In genomic region chr18:22257022-22257543, GRCh38 we compare ENCODE assay signal across 18 cellular contexts.
A peak's percentile ranks its signal among the peaks of the same experiment; 100 is the strongest.
DNase-seq lines count a peak whose midpoint lies in the region; ATAC-seq, FAIRE-seq and TF ChIP-seq lines count a peak whose summit lies in the region.
"Had no signal": no experiment of that assay in that cellular context is flagged by ENCODE, and none has a peak within 500 bp of the region (broad histone marks: within the 10 kb centered on the region; RNA-seq: fewer than 3 reads in every experiment).

No MANE protein-coding gene starts in this region.

- no peak overlapping the region for H3K9ac ChIP-seq in K562 (ENCODE audit: insufficient read depth in 1 of 2, low read depth in 2 of 2, low read length in 2 of 2)

- no peak for FAIRE-seq in K562 (lab: Jason Lieb, UNC)
- FAIRE-seq in H54 (lab: Jason Lieb, UNC): no peak
- FAIRE-seq: GM19239 had no signal

- H3K4me2 ChIP-seq in K562 (ENCODE audit: insufficient read depth, low read length): no peak overlapping the region

- TF ChIP-seq POLR2A in K562 (conservative IDR thresholded peaks at IDR 0.05) (no peak), H54 (IDR thresholded peaks at IDR 0.05; ENCODE audit: low read depth, low read length) (no peak)

- TF ChIP-seq CTCF in AG09309 (IDR thresholded peaks at IDR 0.05; ENCODE audit: control insufficient read depth, insufficient read depth, low read depth, low read length, missing control alignments) (no peak), Calu3 (IDR thresholded peaks at IDR 0.05; ENCODE audit: unreplicated experiment) (no peak), K562 (IDR thresholded peaks at IDR 0.05 in 2 of 3, conservative IDR thresholded peaks at IDR 0.05 in 1 of 3; ENCODE audit: insufficient read depth in 2 of 3, low read depth in 1 of 3, low read length in 3 of 3) (no peak)

- H3K9me3 Mint-ChIP-seq in Calu3 (ENCODE audit: low read depth, unreplicated experiment) (no peaks in the 10 kb centered on the region), T-cell (peaks cover 0 to 6% (median 0%) of the 10 kb centered on the region in 3 donors)

- no peaks in the 10 kb centered on the region for H3K4me1 ChIP-seq in K562 (replicated peaks in 1 of 2; ENCODE audit: control insufficient read depth in 2 of 2, insufficient read depth in 2 of 2, low read length in 2 of 2)
- H3K4me1 ChIP-seq in SJCRH30: no peaks in the 10 kb centered on the region
- H3K4me1 ChIP-seq: Peyer's patch had no signal

- ATAC-seq in K562 (peak; percentile 54), T-cell (replicated peaks in 1 of 4) (no peak)

- H3K4me3 Mint-ChIP-seq in Calu3 (ENCODE audit: low read depth, unreplicated experiment) (no peak overlapping the region), T-cell (no peak overlapping the region)
- H3K4me3 Mint-ChIP-seq: CD4-positive, CD25-positive, alpha-beta regulatory T cell had no signal

- DNase-seq in AG09309 (ENCODE audit: low read depth): peak; percentile 32
- DNase-seq in Calu3: no peak
- DNase-seq in NOMO-1 (lab: John Stamatoyannopoulos, UW; ENCODE audit: unreplicated experiment in 2 of 2): peak; percentile 73 to 83
- DNase-seq in K562 (ENCODE audit: extremely low read depth in 1 of 4, low spot score in 3 of 4): no peak
- DNase-seq in SJCRH30: no peak
- DNase-seq in SKM-1 (lab: John Stamatoyannopoulos, UW; ENCODE audit: unreplicated experiment): no peak
- DNase-seq in T-cell: no peak
- DNase-seq in H54 (ENCODE audit: insufficient read length, low spot score): no peak
- DNase-seq: CD4-positive, CD25-positive, alpha-beta regulatory T cell; DMS53; H7; Kasumi-1; NCI-H1417 treated with DMSO at 0.1 percent for 48 hours; NCI-H2081; NCI-H748 treated with DMSO at 0.1 percent for 48 hours; Peyer's patch; SHP77 treated with DMSO at 0.1 percent for 48 hours had no signal

- no peaks in the 10 kb centered on the region for H3K36me3 ChIP-seq in K562 (ENCODE audit: control insufficient read depth, insufficient read depth, low read length)
- no peaks in the 10 kb centered on the region for H3K36me3 ChIP-seq in SJCRH30
- H3K36me3 ChIP-seq: Peyer's patch had no signal

- H3K4me3 ChIP-seq in AG09309 (ENCODE audit: control insufficient read depth, low read depth, low read length) (no peak overlapping the region), K562 (no peak overlapping the region), SJCRH30 (no peak overlapping the region)
- H3K4me3 ChIP-seq: Peyer's patch had no signal

- no peak for TF ChIP-seq EP300 in K562 (IDR thresholded peaks at IDR 0.05; ENCODE audit: low read length)

- H3K4me1 Mint-ChIP-seq in Calu3 (ENCODE audit: low read depth, unreplicated experiment) (peaks cover 9% of the 10 kb centered on the region), T-cell (peaks cover 4 to 8% (median 5%) of the 10 kb centered on the region in 3 donors)

- H3K27ac ChIP-seq in K562 (ENCODE audit: extremely low read depth, low read depth, low read length) (no peak overlapping the region; the same call in 2 of the 3 replicates), SJCRH30 (no peak overlapping the region)
- H3K27ac ChIP-seq: Peyer's patch had no signal

- no peaks in the 10 kb centered on the region for H4K20me1 ChIP-seq in K562 (replicated peaks; ENCODE audit: control insufficient read depth, insufficient read depth, low read length)

- 0 out of 4 replicates have a peak, but pooled peaks of 1 of the 2 experiments have one; percentile 9 for TF ChIP-seq RAD21 in K562 (CRISPR knock-in tag; conservative IDR thresholded peaks at IDR 0.05 in 1 of 2, IDR thresholded peaks at IDR 0.05 in 1 of 2)

- WGBS in K562 (ENCODE audit: insufficient coverage, low coverage, missing lambda C conversion rate): 6% methylated on average over 5 of the region's 5 CpGs

- H3K27ac Mint-ChIP-seq in Calu3 (ENCODE audit: unreplicated experiment) (peak overlapping the region; percentile 74), T-cell (no peak overlapping the region)
- H3K27ac Mint-ChIP-seq: CD4-positive, CD25-positive, alpha-beta regulatory T cell had no signal

- no peaks in the 10 kb centered on the region for H3K27me3 Mint-ChIP-seq in Calu3 (ENCODE audit: unreplicated experiment)
- H3K27me3 Mint-ChIP-seq in T-cell: peaks cover 0 to 1% of the 10 kb centered on the region in 2 donors

- H2AFZ ChIP-seq in K562 (ENCODE audit: low read depth, low read length): no peak overlapping the region

- H3K9me1 ChIP-seq in K562 (ENCODE audit: control insufficient read depth, insufficient read depth, low read length): no peaks in the 10 kb centered on the region

- no TSS peak for BruUV-seq in Calu3 (replicated peaks; lab: Mats Ljungman, UMichigan)
- BruUV-seq in K562 (replicated peaks; lab: Mats Ljungman, UMichigan): no TSS peak

- in situ Hi-C loops in K562 (cut with MboI): no loop called here

- H3K36me3 Mint-ChIP-seq in Calu3 (ENCODE audit: insufficient read depth, unreplicated experiment) (peaks cover 7% of the 10 kb centered on the region), T-cell (no peaks in the 10 kb centered on the region)
- H3K36me3 Mint-ChIP-seq: CD4-positive, CD25-positive, alpha-beta regulatory T cell had no signal

- no peaks in the 10 kb centered on the region for H3K79me2 ChIP-seq in K562 (ENCODE audit: control insufficient read depth, insufficient read depth, low read length)

- H3K9me3 ChIP-seq in K562 (replicated peaks; ENCODE audit: control insufficient read depth, insufficient read depth, low read depth, low read length): no peaks in the 10 kb centered on the region
- no peaks in the 10 kb centered on the region for H3K9me3 ChIP-seq in SJCRH30 (replicated peaks)
- H3K9me3 ChIP-seq: Peyer's patch had no signal

- CTCF ChIA-PET in Calu3 (lab: Charles Lee) (no interaction called here), K562 (lab: Yijun Ruan, JAX; ENCODE audit: low intra/inter-chr PET ratio) (no interaction called here), T-cell (lab: Charles Lee) (interaction anchor here in 1 of 2 donors (0.6 kb wide), 1 partner anchor 202 kb away, joined by 5 read pairs; no protein-coding TSS in a partner anchor)

- intact Hi-C loops in Calu3 (cut with micrococcal nuclease; ENCODE audit: unreplicated experiment): no loop called here
- intact Hi-C loops in K562 (cut with micrococcal nuclease): no loop called here

- POLR2A ChIA-PET in K562 (lab: Yijun Ruan, JAX) (interaction anchor here (0.5 kb wide), 1 partner anchor 63 kb away, joined by 4 read pairs; no protein-coding TSS in a partner anchor), T-cell (lab: Charles Lee) (interaction anchor here in 1 of 2 donors (0.6 kb wide), 1 partner anchor 16 kb away, joined by 3 read pairs; no protein-coding TSS in a partner anchor)

- H3K27me3 ChIP-seq in K562 (ENCODE audit: control insufficient read depth in 2 of 2, insufficient read depth in 2 of 2, low read length in 2 of 2) (peaks cover 10 to 18% of the 10 kb centered on the region in 2 experiments; a peak in 4 of 5 replicates), SJCRH30 (no peaks in the 10 kb centered on the region)
- H3K27me3 ChIP-seq: Peyer's patch had no signal

TF ChIP-seq in K562, 482 proteins besides CTCF, POLR2A, EP300 and RAD21 (continues in another document):
- TF ChIP-seq ZNF277 (CRISPR knock-in tag; IDR thresholded peaks at IDR 0.05; ENCODE audit: borderline replicate concordance): no peak
- no peak for TF ChIP-seq ELF1 (tag; IDR thresholded peaks at IDR 0.05)
- no peak for TF ChIP-seq ZNF384 (IDR thresholded peaks at IDR 0.05; ENCODE audit: low read depth, low read length)
- no peak for TF ChIP-seq ZNF444 (CRISPR knock-in tag; IDR thresholded peaks at IDR 0.05)
- TF ChIP-seq ZBTB8A (IDR thresholded peaks at IDR 0.05; ENCODE audit: partially characterized antibody): no peak
- peak; percentile 41; the same call in 1 of the 2 replicates for TF ChIP-seq CEBPB (tag; IDR thresholded peaks at IDR 0.05)
- no peak for TF ChIP-seq TAF1 (IDR thresholded peaks at IDR 0.05; ENCODE audit: control insufficient read depth, extremely low read depth, insufficient read depth, low read length, severe bottlenecking)
- no peak for TF ChIP-seq MEF2A (IDR thresholded peaks at IDR 0.05; ENCODE audit: control insufficient read depth, low read depth, low read length)
- TF ChIP-seq SIRT6 (IDR thresholded peaks at IDR 0.05; ENCODE audit: low read depth, low read length): no peak
- peak; percentile 17; the same call in 1 of the 2 replicates for TF ChIP-seq ZNF239 (CRISPR knock-in tag; IDR thresholded peaks at IDR 0.05)
- no peak for TF ChIP-seq IRF9 (tag; IDR thresholded peaks at IDR 0.05)
- no peak for TF ChIP-seq ATF2 (CRISPR knock-in tag; IDR thresholded peaks at IDR 0.05)

Comparison
In these comparisons a context has a peak if more than half of its experiments do, and no peak if none do; other contexts are left out.
1. DNase-seq: peak in AG09309 (single experiment) and NOMO-1 (2 of 2); none in Calu3 (single experiment), K562 (0 of 4), SJCRH30 (0 of 2), SKM-1 (single experiment), T-cell (0 of 34) and H54 (single experiment).